ENCODE assay signal across 10 cellular contexts in genomic region chr3:127015282-127016042, GRCh38. TPM values are rescaled to one million over a fixed set of nuclear protein-coding genes. Genes with fewer than 3 reads are reported as not detected.
DNase-seq lines count a peak whose midpoint lies in the region; ATAC-seq and TF ChIP-seq lines count a peak whose summit lies in the region.
"Had no signal": no experiment of that assay in that cellular context is flagged by ENCODE, and none has a peak within 500 bp of the region (broad histone marks: within the 10 kb centered on the region; RNA-seq: fewer than 3 reads in every experiment).

No MANE protein-coding gene starts in this region.

- no peaks in the 10 kb centered on the region for H3K27me3 Mint-ChIP-seq in activated T-helper 17 cell treated with anti-CD3 and anti-CD28 coated beads, Interleukin-2, amount 50 U/mL, for 72 hours
- no peaks in the 10 kb centered on the region for H3K27me3 Mint-ChIP-seq in CD4-positive, alpha-beta T cell

- no peaks in the 10 kb centered on the region for H3K9me3 Mint-ChIP-seq in activated T-helper 17 cell treated with anti-CD3 and anti-CD28 coated beads, Interleukin-2, amount 50 U/mL, for 72 hours
- no peaks in the 10 kb centered on the region for H3K9me3 Mint-ChIP-seq in CD4-positive, alpha-beta T cell

- TF ChIP-seq CTCF in CD4-positive, alpha-beta T cell (IDR thresholded peaks at IDR 0.05), result no peak

- H3K9me3 ChIP-seq in CD4-positive, alpha-beta T cell (ENCODE audit: control insufficient read depth, low read length), result no peaks in the 10 kb centered on the region
- no peaks in the 10 kb centered on the region for H3K9me3 ChIP-seq in MG63

- peaks cover 17% of the 10 kb centered on the region for H3K36me3 Mint-ChIP-seq in activated T-helper 17 cell treated with anti-CD3 and anti-CD28 coated beads, Interleukin-2, amount 50 U/mL, for 72 hours (ENCODE audit: low read depth)
- peaks cover 27% of the 10 kb centered on the region for H3K36me3 Mint-ChIP-seq in CD4-positive, alpha-beta T cell (ENCODE audit: low read depth)

- no peak overlapping the region for H3K27ac ChIP-seq in CD4-positive, alpha-beta T cell (ENCODE audit: low read depth, low read length)

- H3K4me3 ChIP-seq in MG63, result no peak overlapping the region

- H3K27me3 ChIP-seq in CD4-positive, alpha-beta T cell (ENCODE audit: control insufficient read depth, insufficient read depth, low read length), result no peaks in the 10 kb centered on the region
- no peaks in the 10 kb centered on the region for H3K27me3 ChIP-seq in MG63

- POLR2A ChIA-PET in CD4-positive, alpha-beta T cell (lab: Charles Lee), result no interaction called here

- intact Hi-C loops in CD4-positive, alpha-beta T cell (cut with DNase I, micrococcal nuclease), result no loop called here

- H3K27ac Mint-ChIP-seq in activated T-helper 17 cell treated with anti-CD3 and anti-CD28 coated beads, Interleukin-2, amount 50 U/mL, for 72 hours, result no peak overlapping the region
- no peak overlapping the region for H3K27ac Mint-ChIP-seq in CD4-positive, alpha-beta T cell

- DNase-seq in activated CD4-positive, alpha-beta T cell treated with anti-CD3 and anti-CD28 coated beads for 48 hours, result peak; percentile 6
- no peak for DNase-seq in activated CD4-positive, alpha-beta T cell treated with anti-CD3 and anti-CD28 coated beads for 1 hour
- DNase-seq in CD4-positive, alpha-beta T cell, result no peak
- no peak for DNase-seq in stimulated activated CD4-positive, alpha-beta T cell treated with anti-CD3 and anti-CD28 coated beads, Interleukin-1b, Interleukin-23, amount 100 ng/mL, for 48 hours
- no peak for DNase-seq in MG63
- DNase-seq: activated CD4-positive, alpha-beta T cell treated with anti-CD3 and anti-CD28 coated beads for 4 hours; NCI-H1930 had no signal

- H3K4me3 Mint-ChIP-seq in activated T-helper 17 cell treated with anti-CD3 and anti-CD28 coated beads, Interleukin-2, amount 50 U/mL, for 72 hours, result no peak overlapping the region
- H3K4me3 Mint-ChIP-seq in CD4-positive, alpha-beta T cell, result no peak overlapping the region

- H3K4me1 Mint-ChIP-seq in activated T-helper 17 cell treated with anti-CD3 and anti-CD28 coated beads, Interleukin-2, amount 50 U/mL, for 72 hours, result no peaks in the 10 kb centered on the region
- H3K4me1 Mint-ChIP-seq in CD4-positive, alpha-beta T cell (ENCODE audit: low read depth), result no peaks in the 10 kb centered on the region

- CTCF ChIA-PET in CD4-positive, alpha-beta T cell (lab: Charles Lee), result no interaction called here

- peaks cover 78% of the 10 kb centered on the region for H3K36me3 ChIP-seq in MG63

- ATAC-seq in HG03432 (IDR thresholded peaks at IDR 0.05; ENCODE audit: unreplicated experiment), result peak; percentile 69
- ATAC-seq in activated T-helper 17 cell treated with anti-CD3 and anti-CD28 coated beads, Interleukin-2, amount 50 U/mL, for 72 hours (replicated peaks), result peak; percentile 22
- ATAC-seq in CD4-positive, alpha-beta T cell (ENCODE audit: poor library complexity), result no peak
- no peak for ATAC-seq in HG03097 (IDR thresholded peaks at IDR 0.05; ENCODE audit: low FRiP score, unreplicated experiment)

RNA-seq across cellular contexts. Expression of gene PLXNA1, which starts 32.5 kb away (rescaled TPM):
- total RNA-seq in activated T-helper 17 cell treated with anti-CD3 and anti-CD28 coated beads, Interleukin-2, amount 50 U/mL, for 72 hours, result 1 to 10 TPM; 7.1 to 9.3 TPM
- 10 to 100 TPM in 1 of 2 experiments, 1 to 10 TPM in 1; 9.8 to 10.6 TPM for total RNA-seq in CD4-positive, alpha-beta T cell
- 29.7 and 54.2 TPM in 2 replicates for total RNA-seq in MG63 (2014; rRNA removed; shearing (Covaris generic); ENCODE audit: low replicate concordance)

Comparison
In these comparisons a context has a peak if more than half of its experiments do, and no peak if none do; other contexts are left out.
1. ATAC-seq: peak in HG03432 (single experiment) and activated T-helper 17 cell treated with anti-CD3 and anti-CD28 coated beads, Interleukin-2, amount 50 U/mL, for 72 hours (single experiment); none in CD4-positive, alpha-beta T cell (single experiment) and HG03097 (single experiment).